8 cellular contexts compared by ENCODE assay signal in the genomic region with DNA sequence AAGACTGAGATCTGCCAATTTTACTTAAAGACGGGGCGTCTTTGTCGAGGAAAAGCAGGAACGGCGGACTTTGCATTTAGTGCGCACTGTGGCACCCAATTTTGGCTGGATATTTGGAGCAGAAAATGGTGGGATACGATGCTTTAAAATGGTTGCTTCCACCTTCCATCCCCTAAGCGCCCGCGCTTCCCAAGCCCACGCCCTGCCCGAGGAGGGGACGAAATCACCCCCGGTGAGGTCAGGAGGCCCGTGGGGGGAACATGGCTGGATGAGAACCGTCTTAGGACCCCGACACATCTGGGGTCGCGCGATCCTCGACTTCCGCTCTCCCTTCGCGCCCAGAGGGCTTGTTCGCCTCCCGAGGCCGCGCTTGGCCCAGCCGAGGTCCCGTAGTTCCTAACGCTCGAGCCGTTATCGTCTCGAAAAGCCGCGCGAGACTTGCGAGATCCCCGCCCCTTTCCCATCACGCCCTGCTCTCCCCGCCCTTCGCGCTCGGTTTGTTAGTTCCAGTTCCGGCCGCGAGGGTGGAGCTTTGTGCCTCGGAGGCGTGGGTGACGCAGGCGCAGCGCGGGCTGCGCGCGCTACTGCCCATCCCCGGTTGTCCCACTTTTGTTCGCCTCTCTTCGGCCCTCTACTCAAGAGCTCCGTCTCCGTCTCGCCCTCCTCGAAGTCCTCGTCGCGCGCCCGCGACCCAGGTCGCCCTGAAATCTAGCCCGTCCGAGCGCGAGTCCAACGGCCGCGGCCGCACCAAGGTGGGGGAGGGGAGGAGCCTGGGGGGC. TPM values are rescaled to one million over a fixed set of nuclear protein-coding genes. Genes with fewer than 3 reads are reported as not detected.
DNase-seq lines count a peak whose midpoint lies in the region; ATAC-seq, FAIRE-seq and TF ChIP-seq lines count a peak whose summit lies in the region.

A gene with protein sequence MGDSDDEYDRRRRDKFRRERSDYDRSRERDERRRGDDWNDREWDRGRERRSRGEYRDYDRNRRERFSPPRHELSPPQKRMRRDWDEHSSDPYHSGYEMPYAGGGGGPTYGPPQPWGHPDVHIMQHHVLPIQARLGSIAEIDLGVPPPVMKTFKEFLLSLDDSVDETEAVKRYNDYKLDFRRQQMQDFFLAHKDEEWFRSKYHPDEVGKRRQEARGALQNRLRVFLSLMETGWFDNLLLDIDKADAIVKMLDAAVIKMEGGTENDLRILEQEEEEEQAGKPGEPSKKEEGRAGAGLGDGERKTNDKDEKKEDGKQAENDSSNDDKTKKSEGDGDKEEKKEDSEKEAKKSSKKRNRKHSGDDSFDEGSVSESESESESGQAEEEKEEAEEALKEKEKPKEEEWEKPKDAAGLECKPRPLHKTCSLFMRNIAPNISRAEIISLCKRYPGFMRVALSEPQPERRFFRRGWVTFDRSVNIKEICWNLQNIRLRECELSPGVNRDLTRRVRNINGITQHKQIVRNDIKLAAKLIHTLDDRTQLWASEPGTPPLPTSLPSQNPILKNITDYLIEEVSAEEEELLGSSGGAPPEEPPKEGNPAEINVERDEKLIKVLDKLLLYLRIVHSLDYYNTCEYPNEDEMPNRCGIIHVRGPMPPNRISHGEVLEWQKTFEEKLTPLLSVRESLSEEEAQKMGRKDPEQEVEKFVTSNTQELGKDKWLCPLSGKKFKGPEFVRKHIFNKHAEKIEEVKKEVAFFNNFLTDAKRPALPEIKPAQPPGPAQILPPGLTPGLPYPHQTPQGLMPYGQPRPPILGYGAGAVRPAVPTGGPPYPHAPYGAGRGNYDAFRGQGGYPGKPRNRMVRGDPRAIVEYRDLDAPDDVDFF (plus strand): TSS at position 527 of the 779 bp plus-strand sequence. CDS start 488 bp downstream, outside the sequence.

- BruUV-seq in mammary epithelial cell (replicated peaks; lab: Mats Ljungman, UMichigan): TSS peak; percentile 79

- H2AFZ ChIP-seq in mammary epithelial cell (ENCODE audit: low read depth, low read length): peak within 1 kb of the TSS; percentile 78

- ATAC-seq in GM18870 (IDR thresholded peaks at IDR 0.05; ENCODE audit: unreplicated experiment) (peak; percentile 75), HG03135 (IDR thresholded peaks at IDR 0.05; ENCODE audit: unreplicated experiment) (peak; percentile 84)

- H3K36me3 ChIP-seq in WERI-Rb-1: peaks cover 45% of the 10 kb centered on the region
- peaks cover 26% of the 10 kb centered on the region for H3K36me3 ChIP-seq in mammary epithelial cell (ENCODE audit: insufficient read depth, low read length)
- H3K36me3 ChIP-seq in small intestine (ENCODE audit: control insufficient read depth in 2 of 2, insufficient read depth in 2 of 2, low read length in 2 of 2): peaks cover 0 to 2% of the 10 kb centered on the region in 2 donors

- intact Hi-C loops in mammary epithelial cell (cut with micrococcal nuclease): loop anchor here (1.0 kb wide), 1 partner anchor 15 kb away; a partner anchor contains a TSS

- FAIRE-seq in small intestine (lab: Jason Lieb, UNC): no peak

- H3K4me1 ChIP-seq in mammary epithelial cell (ENCODE audit: insufficient read depth, low read length): peaks cover 21% of the 10 kb centered on the region
- H3K4me1 ChIP-seq in small intestine (ENCODE audit: control insufficient read depth in 2 of 2, insufficient read depth in 1 of 2, low read depth in 1 of 2, low read length in 1 of 2): peaks cover 3 to 14% of the 10 kb centered on the region in 2 donors

- H3K9ac ChIP-seq in mammary epithelial cell (ENCODE audit: insufficient read depth, low read length): peak within 1 kb of the TSS; percentile 88

- dilution Hi-C loops in mammary epithelial cell (cut with HindIII; ENCODE audit: low sequenced_read_pairs): no loop called here

- H3K4me3 ChIP-seq in AG04449 (ENCODE audit: low read depth, low read length): peak within 1 kb of the TSS; percentile 91
- H3K4me3 ChIP-seq in WERI-Rb-1 (ENCODE audit: low read depth, low read length): peak within 1 kb of the TSS; percentile 76
- peak within 1 kb of the TSS; percentile 76 to 92 (median 89) for H3K4me3 ChIP-seq in mammary epithelial cell (replicated peaks in 1 of 3; ENCODE audit: insufficient read depth in 1 of 3, low read depth in 2 of 3, low read length in 3 of 3)
- H3K4me3 ChIP-seq in small intestine (ENCODE audit: low read depth in 1 of 2, low read length in 2 of 2): peak within 1 kb of the TSS; percentile 93 to 98

- 0% methylated on average over 14 of the region's 79 CpGs for WGBS in mammary epithelial cell (ENCODE audit: low coverage, missing lambda C conversion rate)
- 2% methylated on average over 55 to 79 of the region's 79 CpGs for WGBS in small intestine, 3 donors

- peak within 1 kb of the TSS; percentile 96 for H3K4me2 ChIP-seq in mammary epithelial cell (ENCODE audit: insufficient read depth, low read depth, low read length)

- CTCF ChIA-PET in AG04449 (lab: Yijun Ruan, JAX) (interaction anchor here (1.1 to 2.8 kb wide), 4 partner anchors 12 to 169 kb away, joined by 3 to 17 read pairs (median 8); a partner anchor contains a TSS), mammary epithelial cell (lab: Charles Lee; ENCODE audit: low non-redundant PET) (interaction anchor here (0.6 to 0.7 kb wide), 2 partner anchors 13 to 181 kb away, joined by 3 to 4 read pairs; no protein-coding TSS in a partner anchor)

- H3K9me3 ChIP-seq in WERI-Rb-1 (ENCODE audit: severe bottlenecking): no peaks in the 10 kb centered on the region
- no peaks in the 10 kb centered on the region for H3K9me3 ChIP-seq in mammary epithelial cell (replicated peaks; ENCODE audit: insufficient read depth, low read length)
- no peaks in the 10 kb centered on the region for H3K9me3 ChIP-seq in small intestine (ENCODE audit: control insufficient read depth, low read depth)

- in situ Hi-C loops in mammary epithelial cell (cut with MboI; ENCODE audit: low sequenced_read_pairs in 2 of 2): loop anchor here in 1 of 2 donors (25.0 kb wide), 3 partner anchors 312 to 413 kb away; a partner anchor contains a TSS

- TF ChIP-seq CTCF in AG04449 (IDR thresholded peaks at IDR 0.05; ENCODE audit: insufficient read depth, low read length, missing control alignments) (peak; percentile 33), WERI-Rb-1 (IDR thresholded peaks at IDR 0.05; ENCODE audit: low read depth, low read length) (no peak), mammary epithelial cell (conservative IDR thresholded peaks at IDR 0.05 in 1 of 2, IDR thresholded peaks at IDR 0.05 in 1 of 2; ENCODE audit: extremely low read depth in 1 of 2, insufficient read depth in 1 of 2, low read depth in 1 of 2, low read length in 2 of 2) (peak in 1 of 2 donors; percentile 39)

- POLR2A ChIA-PET in AG04449 (lab: Yijun Ruan, JAX): interaction anchor here (0.7 to 2.8 kb wide), 12 partner anchors 8 to 343 kb away, joined by 3 to 40 read pairs (median 3); a partner anchor contains a TSS

- H3K27ac ChIP-seq in WERI-Rb-1 (peak within 1 kb of the TSS; percentile 99), mammary epithelial cell (ENCODE audit: insufficient read depth, low read depth, low read length) (peak within 1 kb of the TSS; percentile 79), small intestine (ENCODE audit: low read depth in 1 of 2, low read length in 1 of 2) (peak within 1 kb of the TSS; percentile 81 to 99)

- peak; percentile 82 for DNase-seq in AG04449 (ENCODE audit: low read depth, low spot score)
- peak; percentile 100 for DNase-seq in NCI-H2227 (lab: John Stamatoyannopoulos, UW; ENCODE audit: unreplicated experiment)
- DNase-seq in WERI-Rb-1: peak; percentile 98
- peak; percentile 97 for DNase-seq in mammary epithelial cell
- peak; percentile 98 for DNase-seq in iPS-NIHi11 (ENCODE audit: low spot score)
- DNase-seq in small intestine: peak; percentile 98

- no peaks in the 10 kb centered on the region for H4K20me1 ChIP-seq in mammary epithelial cell (ENCODE audit: insufficient read depth, low read length)

- H3K27me3 ChIP-seq in WERI-Rb-1 (ENCODE audit: insufficient read depth, low read depth, severe bottlenecking): no peaks in the 10 kb centered on the region
- no peaks in the 10 kb centered on the region for H3K27me3 ChIP-seq in mammary epithelial cell (ENCODE audit: insufficient read depth, low read length)
- no peaks in the 10 kb centered on the region for H3K27me3 ChIP-seq in small intestine (ENCODE audit: control insufficient read depth in 2 of 2, insufficient read depth in 2 of 2, low read length in 2 of 2)

- H3K79me2 ChIP-seq in mammary epithelial cell (ENCODE audit: insufficient read depth, low read length): peaks cover 86% of the 10 kb centered on the region

RNA-seq across cellular contexts. Expression of the gene that starts here (rescaled TPM):
- total RNA-seq in mammary epithelial cell: 100 to 1,000 TPM in 1 of 2 donors, 10 to 100 TPM in 1; 29.5 to 127 TPM
- polyA plus RNA-seq in mammary epithelial cell (57.6 TPM), small intestine (100 to 1,000 TPM in 1 of 3 donors, 10 to 100 TPM in 2; 77.1 to 113 (median 82.1) TPM)
- polyA minus RNA-seq in mammary epithelial cell: 127 TPM

Comparison
In these comparisons a context has a peak if more than half of its experiments do, and no peak if none do; other contexts are left out.
1. Peak in every context shown above with its lines: DNase-seq, ATAC-seq, H3K4me3 ChIP-seq and H3K27ac ChIP-seq.